Comparison of ENCODE assay signal across 8 cellular contexts in the genomic region with DNA sequence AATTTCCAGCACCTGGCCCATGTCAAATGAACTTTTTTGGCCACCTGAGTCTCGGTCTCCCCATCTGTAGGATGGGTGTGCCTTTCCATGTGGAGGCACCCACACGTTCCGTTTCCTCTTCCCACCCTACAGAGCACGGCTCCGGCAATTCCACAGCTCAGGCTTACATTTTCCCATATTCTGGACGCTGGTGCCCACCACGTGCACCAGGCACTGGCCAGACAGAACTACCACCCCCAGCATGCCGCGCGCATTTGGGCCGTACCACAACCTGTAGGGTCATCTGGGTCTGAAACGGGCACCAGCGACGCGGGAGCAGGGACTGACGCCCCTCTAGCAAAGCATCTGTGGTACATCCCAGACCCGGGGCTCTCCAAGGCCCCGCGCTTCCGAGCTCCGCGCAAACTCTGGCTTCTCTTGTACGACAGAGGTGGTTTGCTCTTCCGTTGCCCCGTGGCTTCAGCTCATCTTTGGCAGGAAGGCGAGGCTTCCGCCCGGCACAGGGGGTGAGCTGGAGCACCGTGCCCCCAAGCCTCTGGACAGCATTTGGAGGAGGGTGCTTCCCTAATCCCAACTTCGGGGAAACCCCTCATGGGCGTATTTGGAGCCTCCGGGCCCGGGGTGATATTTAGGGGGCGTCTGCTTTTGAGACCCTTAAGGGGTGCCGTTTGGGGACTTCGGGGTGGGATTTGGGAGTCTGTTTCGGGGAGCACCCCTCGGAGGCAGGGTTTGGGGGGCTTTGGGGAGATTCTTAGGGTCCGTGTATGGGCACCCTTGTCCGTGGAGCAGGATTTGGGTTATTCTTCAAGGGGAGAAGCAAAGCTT. TPM values are rescaled to one million over a fixed set of nuclear protein-coding genes. Genes with fewer than 3 reads are reported as not detected.
DNase-seq lines count a peak whose midpoint lies in the region; ATAC-seq and TF ChIP-seq lines count a peak whose summit lies in the region.

No MANE protein-coding gene starts in this region.

- no peaks in the 10 kb centered on the region for H3K27me3 ChIP-seq in HUES48 (ENCODE audit: control insufficient read depth, insufficient read depth, low read length)

- H3K4me3 Mint-ChIP-seq in activated CD8-positive, alpha-beta memory T cell treated with anti-CD3 and anti-CD28 coated beads, Interleukin-2, amount 10 ng/mL, durations not matched to agents 7 days and 5 days = peak overlapping the region; percentile 84
- peak overlapping the region; percentile 90 for H3K4me3 Mint-ChIP-seq in endothelial cell (ENCODE audit: unreplicated experiment)

- H3K4me3 ChIP-seq in HUES48 (ENCODE audit: low read depth, low read length) = peak overlapping the region; percentile 77

- CTCF ChIA-PET in activated CD8-positive, alpha-beta memory T cell treated with anti-CD3 and anti-CD28 coated beads, Interleukin-2, amount 10 ng/mL, durations not matched to agents 7 days and 5 days (lab: Charles Lee) = interaction anchor here (0.8 to 2.8 kb wide), 5 partner anchors 10 to 333 kb away, joined by 3 to 15 read pairs (median 10); a partner anchor contains a TSS

- H3K9ac ChIP-seq in HUES48 (ENCODE audit: low read depth, low read length) = peak overlapping the region; percentile 41; the same call in 1 of the 2 replicates

- no peak overlapping the region for H3K27ac ChIP-seq in HUES48 (ENCODE audit: low read depth, low read length)

- DNase-seq in COLO829 (ENCODE audit: low spot score) = peak; percentile 80
- DNase-seq in NOMO-1 treated with dmso at 0.1 percent for 144 hours (lab: John Stamatoyannopoulos, UW; ENCODE audit: unreplicated experiment) = peak; percentile 88
- peak; percentile 91 for DNase-seq in activated CD8-positive, alpha-beta memory T cell treated with anti-CD3 and anti-CD28 coated beads, Interleukin-2, amount 10 ng/mL, durations not matched to agents 7 days and 5 days
- DNase-seq in endothelial cell (ENCODE audit: low spot score) = peak; percentile 78
- peak; percentile 87 for DNase-seq in midbrain (lab: John Stamatoyannopoulos, UW)
- DNase-seq in stimulated activated CD8-positive, alpha-beta memory T cell treated with anti-CD3 and anti-CD28 coated beads, Interleukin-15, amount 100 ng/mL, for 4 hours (ENCODE audit: low read depth in 2 of 2) = peak; percentile 63 to 68

- H3K36me3 ChIP-seq in HUES48 (ENCODE audit: control insufficient read depth, insufficient read depth, low read length) = peaks cover 20% of the 10 kb centered on the region

- no peak for TF ChIP-seq CTCF in endothelial cell (IDR thresholded peaks at IDR 0.05; ENCODE audit: unreplicated experiment)

- ATAC-seq in GM21360 (IDR thresholded peaks at IDR 0.05; ENCODE audit: unreplicated experiment) = peak; percentile 45
- peak; percentile 78 for ATAC-seq in activated CD8-positive, alpha-beta memory T cell treated with anti-CD3 and anti-CD28 coated beads, Interleukin-2, amount 10 ng/mL, durations not matched to agents 7 days and 5 days

- H3K36me3 Mint-ChIP-seq in activated CD8-positive, alpha-beta memory T cell treated with anti-CD3 and anti-CD28 coated beads, Interleukin-2, amount 10 ng/mL, durations not matched to agents 7 days and 5 days = peaks cover 9% of the 10 kb centered on the region
- H3K36me3 Mint-ChIP-seq in endothelial cell (ENCODE audit: low read depth, unreplicated experiment) = peaks cover 3% of the 10 kb centered on the region

- H3K27ac Mint-ChIP-seq in activated CD8-positive, alpha-beta memory T cell treated with anti-CD3 and anti-CD28 coated beads, Interleukin-2, amount 10 ng/mL, durations not matched to agents 7 days and 5 days = peak overlapping the region; percentile 93
- peak overlapping the region; percentile 30 for H3K27ac Mint-ChIP-seq in endothelial cell (ENCODE audit: unreplicated experiment)

- no peaks in the 10 kb centered on the region for H3K9me3 Mint-ChIP-seq in activated CD8-positive, alpha-beta memory T cell treated with anti-CD3 and anti-CD28 coated beads, Interleukin-2, amount 10 ng/mL, durations not matched to agents 7 days and 5 days (ENCODE audit: low read depth)
- no peaks in the 10 kb centered on the region for H3K9me3 Mint-ChIP-seq in endothelial cell (ENCODE audit: unreplicated experiment)

- H3K9me3 ChIP-seq in HUES48 (ENCODE audit: control insufficient read depth, insufficient read depth, low read length) = no peaks in the 10 kb centered on the region

- no peaks in the 10 kb centered on the region for H3K27me3 Mint-ChIP-seq in activated CD8-positive, alpha-beta memory T cell treated with anti-CD3 and anti-CD28 coated beads, Interleukin-2, amount 10 ng/mL, durations not matched to agents 7 days and 5 days
- H3K27me3 Mint-ChIP-seq in endothelial cell (ENCODE audit: unreplicated experiment) = peaks cover 5% of the 10 kb centered on the region

- H3K4me1 Mint-ChIP-seq in activated CD8-positive, alpha-beta memory T cell treated with anti-CD3 and anti-CD28 coated beads, Interleukin-2, amount 10 ng/mL, durations not matched to agents 7 days and 5 days = peaks cover 31% of the 10 kb centered on the region
- H3K4me1 Mint-ChIP-seq in endothelial cell (ENCODE audit: unreplicated experiment) = peaks cover 8% of the 10 kb centered on the region

- peaks cover 16% of the 10 kb centered on the region for H3K4me1 ChIP-seq in HUES48 (ENCODE audit: control insufficient read depth, insufficient read depth, low read length)

RNA-seq across cellular contexts. Expression of a gene that starts 3.0 kb away (rescaled TPM):
- total RNA-seq in activated CD8-positive, alpha-beta memory T cell treated with anti-CD3 and anti-CD28 coated beads, Interleukin-2, amount 10 ng/mL, durations not matched to agents 7 days and 5 days = 100 to 1,000 TPM; 177 to 204 TPM
- 246 TPM for total RNA-seq in endothelial cell (ENCODE audit: unreplicated experiment)

RNA-seq across cellular contexts. Expression of a gene that starts 27.8 kb away (rescaled TPM):
- total RNA-seq in activated CD8-positive, alpha-beta memory T cell treated with anti-CD3 and anti-CD28 coated beads, Interleukin-2, amount 10 ng/mL, durations not matched to agents 7 days and 5 days = 10 to 100 TPM; 61.4 to 80.6 TPM
- total RNA-seq in endothelial cell (ENCODE audit: unreplicated experiment) = 103 TPM

RNA-seq across cellular contexts. Expression of a gene that starts 42.2 kb away (rescaled TPM):
- 10 to 100 TPM; 54.8 to 72.7 TPM for total RNA-seq in activated CD8-positive, alpha-beta memory T cell treated with anti-CD3 and anti-CD28 coated beads, Interleukin-2, amount 10 ng/mL, durations not matched to agents 7 days and 5 days
- total RNA-seq in endothelial cell (ENCODE audit: unreplicated experiment) = 72.5 TPM

RNA-seq across cellular contexts. Expression of a gene that starts 45.6 kb away (rescaled TPM):
- 10 to 100 TPM; 64.9 to 65.6 TPM for total RNA-seq in activated CD8-positive, alpha-beta memory T cell treated with anti-CD3 and anti-CD28 coated beads, Interleukin-2, amount 10 ng/mL, durations not matched to agents 7 days and 5 days
- total RNA-seq in endothelial cell (ENCODE audit: unreplicated experiment) = 42.1 TPM

RNA-seq across cellular contexts. Expression of a gene that starts 46.2 kb away (rescaled TPM):
- total RNA-seq in activated CD8-positive, alpha-beta memory T cell treated with anti-CD3 and anti-CD28 coated beads, Interleukin-2, amount 10 ng/mL, durations not matched to agents 7 days and 5 days = 10 to 100 TPM; 82.7 to 97.6 TPM
- 81.5 TPM for total RNA-seq in endothelial cell (ENCODE audit: unreplicated experiment)
